In genomic region chr2:159091381-159091780, GRCh38 we compare ENCODE assay signal across 9 cellular contexts.
DNase-seq lines count a peak whose midpoint lies in the region; ATAC-seq and TF ChIP-seq lines count a peak whose summit lies in the region.
"Had no signal": no experiment of that assay in that cellular context is flagged by ENCODE, and none has a peak within 500 bp of the region (broad histone marks: within the 10 kb centered on the region; RNA-seq: fewer than 3 reads in every experiment).

No MANE protein-coding gene starts in this region.

- H2AFZ ChIP-seq in GM23338: no peak overlapping the region

- WGBS in spleen, 5 donors: 25 to 39% (median 33%) methylated on average over 2 of the region's 2 CpGs

- no peaks in the 10 kb centered on the region for H3K9me2 ChIP-seq in GM23338 (ENCODE audit: insufficient read depth)

- H3K27me3 ChIP-seq in GM23338 (ENCODE audit: insufficient read depth) (no peaks in the 10 kb centered on the region), spleen (replicated peaks in 1 of 7) (no peaks in the 10 kb centered on the region)

- H3K27ac Mint-ChIP-seq in GM23338 (0 out of 2 replicates have a peak overlapping the region, but pooled peaks have one; percentile 30), activated B cell treated with CpG ODN at 0.5 μM for 24 hours (peak overlapping the region; percentile 62)

- peak in 1 of 3 donors; percentile 2 for TF ChIP-seq POLR2A in spleen (IDR thresholded peaks at IDR 0.05)

- POLR2A ChIA-PET in activated B cell treated with CpG ODN at 0.5 μM for 24 hours (lab: Charles Lee): no interaction called here

- H3K4me1 Mint-ChIP-seq in GM23338: peaks cover 12% of the 10 kb centered on the region; the same call in 2 of the 3 replicates
- H3K4me1 Mint-ChIP-seq in activated B cell treated with CpG ODN at 0.5 μM for 24 hours: peaks cover 57% of the 10 kb centered on the region

- no peak overlapping the region for H3K4me2 ChIP-seq in GM23338

- intact Hi-C loops in activated B cell treated with CpG ODN at 0.5 μM for 24 hours (cut with micrococcal nuclease) (no loop called here), spleen (cut with DNase I; ENCODE audit: low total_unique reads) (no loop called here)

- no peaks in the 10 kb centered on the region; the same call in 1 of the 2 replicates for H3K36me3 ChIP-seq in GM23338 (ENCODE audit: insufficient read depth)
- H3K36me3 ChIP-seq in spleen: no peaks in the 10 kb centered on the region

- no peaks in the 10 kb centered on the region for H3F3A ChIP-seq in GM23338 (replicated peaks; ENCODE audit: low read depth)

- H4K20me1 ChIP-seq in GM23338 (replicated peaks; ENCODE audit: insufficient read depth): no peaks in the 10 kb centered on the region; the same call in 1 of the 2 replicates

- H3K79me2 ChIP-seq in GM23338 (replicated peaks; ENCODE audit: insufficient read depth): no peaks in the 10 kb centered on the region

- CTCF ChIA-PET in activated B cell treated with CpG ODN at 0.5 μM for 24 hours (lab: Charles Lee): no interaction called here

- TF ChIP-seq CTCF in GM23338 (conservative IDR thresholded peaks at IDR 0.05; ENCODE audit: low read depth in 2 of 2) (no peak), activated B cell treated with CpG ODN at 0.5 μM for 24 hours (IDR thresholded peaks at IDR 0.05) (no peak), spleen (IDR thresholded peaks at IDR 0.05 in 8 of 11, conservative IDR thresholded peaks at IDR 0.05 in 3 of 11) (no peak)

- H3K4me3 Mint-ChIP-seq in GM23338 (no peak overlapping the region), activated B cell treated with CpG ODN at 0.5 μM for 24 hours (peak overlapping the region; percentile 47)

- H3K27me3 Mint-ChIP-seq in GM23338 (ENCODE audit: insufficient read depth, low read depth, poor library complexity) (peaks cover 4% of the 10 kb centered on the region), activated B cell treated with CpG ODN at 0.5 μM for 24 hours (no peaks in the 10 kb centered on the region)

- ATAC-seq in GM23338: no peak
- no peak for ATAC-seq in activated B cell treated with CpG ODN at 0.5 μM for 24 hours (ENCODE audit: low read depth)
- ATAC-seq in GM19455 (IDR thresholded peaks at IDR 0.05; ENCODE audit: unreplicated experiment): no peak
- no peak for ATAC-seq in GM18520 (IDR thresholded peaks at IDR 0.05; ENCODE audit: unreplicated experiment)

- no peak overlapping the region for H3K27ac ChIP-seq in GM23338 (ENCODE audit: low read depth)
- peak overlapping the region; percentile 5 to 77 (median 71) for H3K27ac ChIP-seq in spleen

- H3K4me3 ChIP-seq in GM23338 (no peak overlapping the region), spleen (no peak overlapping the region)

- peaks cover 8% of the 10 kb centered on the region for H3K9me3 Mint-ChIP-seq in GM23338
- peaks cover 4% of the 10 kb centered on the region for H3K9me3 Mint-ChIP-seq in activated B cell treated with CpG ODN at 0.5 μM for 24 hours

- H3K4me1 ChIP-seq in GM23338 (ENCODE audit: insufficient read depth) (peaks cover 10% of the 10 kb centered on the region; the same call in 1 of the 2 replicates), spleen (peaks cover 35 to 79% (median 57%) of the 10 kb centered on the region in 6 donors)

- DNase-seq in GM23338 (ENCODE audit: low spot score) (no peak), activated B cell treated with CpG ODN at 0.5 μM for 24 hours (no peak), foreskin melanocyte (peak; percentile 85), spleen (no peak), NCI-H1930 (lab: John Stamatoyannopoulos, UW) (no peak), NCI-H1436 (lab: John Stamatoyannopoulos, UW) (no peak)
- DNase-seq: NCI-H524 had no signal

- peaks cover 0 to 13% (median 8%) of the 10 kb centered on the region in 8 donors for H3K9me3 ChIP-seq in spleen

- peaks cover 8% of the 10 kb centered on the region for H3K36me3 Mint-ChIP-seq in GM23338 (ENCODE audit: low read depth)
- no peaks in the 10 kb centered on the region for H3K36me3 Mint-ChIP-seq in activated B cell treated with CpG ODN at 0.5 μM for 24 hours (ENCODE audit: low read depth)

TF ChIP-seq in GM23338, 12 proteins besides CTCF, POLR2A, EP300 and RAD21:
- TF ChIP-seq POLR2AphosphoS5 (IDR thresholded peaks at IDR 0.05; ENCODE audit: low read depth): no peak
- no peak for TF ChIP-seq EZH2phosphoT487 (IDR thresholded peaks at IDR 0.05; ENCODE audit: unreplicated experiment)
TF ChIP-seq in GM23338: peak in this region for 0.
